In genomic region chr14:101500681-101501080, GRCh38 we compare ENCODE assay signal across 15 cellular contexts.
"Had no signal": no experiment of that assay in that cellular context is flagged by ENCODE, and none has a peak within 500 bp of the region (broad histone marks: within the 10 kb centered on the region; RNA-seq: fewer than 3 reads in every experiment).

No MANE protein-coding gene starts in this region.

- H3K9ac ChIP-seq: parathyroid adenoma had no signal

- H3K36me3 ChIP-seq: tibial nerve had no signal

- H3K9me3 Mint-ChIP-seq: activated naive CD4-positive, alpha-beta T cell treated with anti-CD3 and anti-CD28 coated beads, Interleukin-2, amount 50 U/mL, for 72 hours; T-helper 1 cell treated with Interleukin-12 subunit alpha and Interleukin-12 subunit beta and Interleukin-4 antibody, amounts not matched to agents 30 μg/mL and 1 μg/mL, for 36 hours had no signal

- ATAC-seq: activated naive CD4-positive, alpha-beta T cell treated with anti-CD3 and anti-CD28 coated beads, Interleukin-2, amount 50 U/mL, for 72 hours; activated T-cell treated with anti-CD3 and anti-CD28 coated beads, Interleukin-2, amount 50 U/mL, for 72 hours; foreskin keratinocyte; left lobe of liver had no signal

- H3K4me3 Mint-ChIP-seq: activated T-cell treated with anti-CD3 and anti-CD28 coated beads, Interleukin-2, amount 50 U/mL, for 72 hours; T-helper 1 cell treated with Interleukin-12 subunit alpha and Interleukin-12 subunit beta and Interleukin-4 antibody, amounts not matched to agents 30 μg/mL and 1 μg/mL, for 36 hours had no signal

- H3K4me1 ChIP-seq: foreskin keratinocyte, parathyroid adenoma had no signal

- H3K27ac ChIP-seq: foreskin keratinocyte, parathyroid adenoma, tibial nerve had no signal

- H3K27ac Mint-ChIP-seq: activated naive CD4-positive, alpha-beta T cell treated with anti-CD3 and anti-CD28 coated beads, Interleukin-2, amount 50 U/mL, for 72 hours; activated T-cell treated with anti-CD3 and anti-CD28 coated beads, Interleukin-2, amount 50 U/mL, for 72 hours; T-helper 1 cell treated with Interleukin-12 subunit alpha and Interleukin-12 subunit beta and Interleukin-4 antibody, amounts not matched to agents 30 μg/mL and 1 μg/mL, for 36 hours had no signal

- H3K79me2 ChIP-seq: parathyroid adenoma had no signal

- H2AFZ ChIP-seq: parathyroid adenoma had no signal

- H3K4me3 ChIP-seq: tibial nerve had no signal

- H3K27me3 ChIP-seq: foreskin keratinocyte, tibial nerve had no signal

- H3K36me3 Mint-ChIP-seq: activated naive CD4-positive, alpha-beta T cell treated with anti-CD3 and anti-CD28 coated beads, Interleukin-2, amount 50 U/mL, for 72 hours had no signal

- DNase-seq: activated CD4-positive, alpha-beta T cell treated with anti-CD3 and anti-CD28 coated beads for 1 hour; activated CD4-positive, alpha-beta T cell treated with anti-CD3 and anti-CD28 coated beads, Interleukin-2, amount 50 U/mL, for 4 hours; activated T-cell treated with anti-CD3 and anti-CD28 coated beads, Interleukin-2, amount 50 U/mL, for 72 hours; amniotic stem cell; foreskin keratinocyte; stimulated activated CD4-positive, alpha-beta T cell treated with anti-CD3 and anti-CD28 coated beads, Interleukin-12 subunit alpha, Interleukin-12 subunit beta, amount 100 ng/mL, for 4 hours; stimulated activated CD4-positive, alpha-beta T cell treated with anti-CD3 and anti-CD28 coated beads, Interleukin-1b, Interleukin-23, amount 100 ng/mL, for 48 hours; stimulated activated CD8-positive, alpha-beta memory T cell treated with anti-CD3 and anti-CD28 coated beads, Interleukin-4, amount 100 ng/mL, for 48 hours; stimulated activated naive CD4-positive, alpha-beta T cell had no signal

- FAIRE-seq: keratinocyte had no signal
